In genomic region chrX:23381688-23382087, GRCh38 we compare ENCODE assay signal across 27 cellular contexts. TPM values are rescaled to one million over a fixed set of nuclear protein-coding genes. Genes with fewer than 3 reads are reported as not detected.
A peak's percentile ranks its signal among the peaks of the same experiment; 100 is the strongest.
DNase-seq lines count a peak whose midpoint lies in the region; ATAC-seq, FAIRE-seq and TF ChIP-seq lines count a peak whose summit lies in the region.
"Had no signal": no experiment of that assay in that cellular context is flagged by ENCODE, and none has a peak within 500 bp of the region (broad histone marks: within the 10 kb centered on the region; RNA-seq: fewer than 3 reads in every experiment).

No MANE protein-coding gene starts in this region.

- H3K18ac ChIP-seq in H1 (ENCODE audit: extremely low read depth, low read length), result no peak overlapping the region

- H3K9me3 Mint-ChIP-seq in activated CD4-positive, alpha-beta T cell treated with anti-CD3 and anti-CD28 coated beads, Interleukin-2, amount 10 ng/mL, durations not matched to agents 24 days and 14 days, result no peaks in the 10 kb centered on the region
- H3K9me3 Mint-ChIP-seq in T-cell (no peaks in the 10 kb centered on the region), progenitor cell of endocrine pancreas (ENCODE audit: low read depth) (no peaks in the 10 kb centered on the region)
- H3K9me3 Mint-ChIP-seq: activated CD4-positive, alpha-beta memory T cell treated with anti-CD3 and anti-CD28 coated beads for 36 hours; dendritic cell treated with granulocyte-macrophage colony-stimulating factor and Interleukin-4, amounts not matched to agents 40 ng/mL and 50 ng/mL, for 4 days had no signal

- no peak overlapping the region for H4K8ac ChIP-seq in H1 (ENCODE audit: extremely low read depth, insufficient read depth, low read length)

- no peak overlapping the region for H3K23ac ChIP-seq in H1 (ENCODE audit: insufficient read length)

- intact Hi-C loops in activated CD4-positive, alpha-beta T cell treated with anti-CD3 and anti-CD28 coated beads, Interleukin-2, amount 10 ng/mL, durations not matched to agents 24 days and 14 days (cut with micrococcal nuclease), result no loop called here

- H3K23me2 ChIP-seq in H1 (ENCODE audit: low read depth, low read length), result no peaks in the 10 kb centered on the region

- H3K4me3 ChIP-seq in H1 (ENCODE audit: extremely low read depth in 1 of 4, insufficient read depth in 2 of 4, low read depth in 3 of 4, low read length in 4 of 4), result no peak overlapping the region
- H3K4me3 ChIP-seq: A549, ascending aorta, lower lobe of right lung, Peyer's patch, psoas muscle, uterus had no signal

- 80% methylated on average over 8 of the region's 8 CpGs; no CpG with 5 or more reads in 1 of the 2 experiments for WGBS in H1 (ENCODE audit: extremely low coverage in 1 of 2, insufficient coverage in 1 of 2, insufficient read length in 1 of 2, insufficient replicate concordance in 2 of 2, low coverage in 1 of 2, low lambda C conversion rate in 2 of 2, missing lambda C conversion rate in 1 of 2), 2 experiments

- no peak overlapping the region for H2BK15ac ChIP-seq in H1 (ENCODE audit: low read length)

- no peaks in the 10 kb centered on the region for H4K20me1 ChIP-seq in H1 (replicated peaks in 1 of 2; ENCODE audit: control insufficient read depth in 1 of 2, insufficient read depth in 2 of 2, low read length in 2 of 2)

- no peaks in the 10 kb centered on the region for H3K79me2 ChIP-seq in H1 (ENCODE audit: control insufficient read depth in 1 of 2, insufficient read depth in 2 of 2, low read length in 2 of 2)

- no peak for TF ChIP-seq CTCF in H1 (IDR thresholded peaks at IDR 0.05; ENCODE audit: control extremely low read depth in 1 of 3, insufficient read depth in 1 of 3, low read depth in 1 of 3, low read length in 3 of 3)
- TF ChIP-seq CTCF in progenitor cell of endocrine pancreas (IDR thresholded peaks at IDR 0.05; ENCODE audit: unreplicated experiment), result no peak

- no peaks in the 10 kb centered on the region for H3K36me3 Mint-ChIP-seq in activated CD4-positive, alpha-beta T cell treated with anti-CD3 and anti-CD28 coated beads, Interleukin-2, amount 10 ng/mL, durations not matched to agents 24 days and 14 days (ENCODE audit: low read depth)
- H3K36me3 Mint-ChIP-seq in T-cell, result no peaks in the 10 kb centered on the region
- H3K36me3 Mint-ChIP-seq in progenitor cell of endocrine pancreas (ENCODE audit: insufficient read depth), result no peaks in the 10 kb centered on the region
- H3K36me3 Mint-ChIP-seq: activated CD4-positive, alpha-beta memory T cell treated with anti-CD3 and anti-CD28 coated beads for 36 hours had no signal

- no peak for ATAC-seq in T-cell (replicated peaks in 1 of 4)
- ATAC-seq: A549, lower lobe of right lung, psoas muscle had no signal

- DNase-seq in activated CD4-positive, alpha-beta T cell treated with anti-CD3 and anti-CD28 coated beads, Interleukin-2, amount 10 ng/mL, durations not matched to agents 24 days and 14 days, result no peak
- no peak for DNase-seq in activated CD4-positive, alpha-beta T cell treated with anti-CD3 and anti-CD28 coated beads, Interleukin-2, amount 50 U/mL, for 4 hours
- DNase-seq in T-cell (no peak), H1 (ENCODE audit: low read depth in 1 of 2, low spot score in 2 of 2) (no peak), progenitor cell of endocrine pancreas (ENCODE audit: low spot score, unreplicated experiment) (no peak), ecto neural progenitor cell (ENCODE audit: low spot score) (no peak), AML-193 (lab: John Stamatoyannopoulos, UW) (no peak)
- no peak for DNase-seq in stimulated activated CD4-positive, alpha-beta T cell treated with anti-CD3 and anti-CD28 coated beads, Interleukin-2, amount 100 ng/mL, for 48 hours
- DNase-seq: activated CD4-positive, alpha-beta memory T cell treated with anti-CD3 and anti-CD28 coated beads for 36 hours; activated naive CD4-positive, alpha-beta T cell treated with anti-CD3 and anti-CD28 coated beads, Interleukin-2, amount 50 U/mL, for 16 hours; BE2C; DMS79; Kasumi-1; kidney; lower lobe of right lung; NCI-H1694 treated with DMSO at 0.1 percent for 48 hours; NCI-H2171 treated with DMSO at 0.1 percent for 48 hours; NCI-H524 treated with DMSO at 0.1 percent for 48 hours; Peyer's patch; psoas muscle; uterus had no signal

- no peak overlapping the region for H2BK12ac ChIP-seq in H1 (ENCODE audit: low read depth, low read length)

- H3K27ac Mint-ChIP-seq in activated CD4-positive, alpha-beta T cell treated with anti-CD3 and anti-CD28 coated beads, Interleukin-2, amount 10 ng/mL, durations not matched to agents 24 days and 14 days, result no peak overlapping the region
- H3K27ac Mint-ChIP-seq in T-cell, result no peak overlapping the region
- H3K27ac Mint-ChIP-seq in progenitor cell of endocrine pancreas, result peak overlapping the region; percentile 26
- H3K27ac Mint-ChIP-seq: activated CD4-positive, alpha-beta memory T cell treated with anti-CD3 and anti-CD28 coated beads for 36 hours; dendritic cell treated with granulocyte-macrophage colony-stimulating factor and Interleukin-4, amounts not matched to agents 40 ng/mL and 50 ng/mL, for 4 days had no signal

- TF ChIP-seq RAD21 in H1 (IDR thresholded peaks at IDR 0.05 in 1 of 2, conservative IDR thresholded peaks at IDR 0.05 in 1 of 2; ENCODE audit: low read depth in 2 of 2, low read length in 2 of 2), result no peak

- no peak overlapping the region for H3K9ac ChIP-seq in H1 (replicated peaks in 1 of 4; ENCODE audit: extremely low read depth in 1 of 4, low read depth in 3 of 4, low read length in 3 of 4)

- no peak overlapping the region for H3K56ac ChIP-seq in H1 (replicated peaks; ENCODE audit: insufficient read length, low read depth, low read length)

- no peaks in the 10 kb centered on the region for H3K79me1 ChIP-seq in H1 (ENCODE audit: low read depth, low read length)

- H3K4me3 Mint-ChIP-seq in activated CD4-positive, alpha-beta T cell treated with anti-CD3 and anti-CD28 coated beads, Interleukin-2, amount 10 ng/mL, durations not matched to agents 24 days and 14 days, result peak overlapping the region; percentile 47
- H3K4me3 Mint-ChIP-seq in T-cell (peak overlapping the region in 2 of 3 donors; percentile 10 to 40), progenitor cell of endocrine pancreas (ENCODE audit: low read depth) (no peak overlapping the region)
- H3K4me3 Mint-ChIP-seq: activated CD4-positive, alpha-beta memory T cell treated with anti-CD3 and anti-CD28 coated beads for 36 hours; dendritic cell treated with granulocyte-macrophage colony-stimulating factor and Interleukin-4, amounts not matched to agents 40 ng/mL and 50 ng/mL, for 4 days had no signal

- H3K27ac ChIP-seq in H1 (ENCODE audit: low read depth, low read length), result no peak overlapping the region
- H3K27ac ChIP-seq: A549, ascending aorta, lower lobe of right lung, neutrophil, Peyer's patch, psoas muscle had no signal

- no peak overlapping the region for H3K4me2 ChIP-seq in H1 (ENCODE audit: insufficient read depth in 1 of 2, low read depth in 2 of 2, low read length in 2 of 2)
- H3K4me2 ChIP-seq: A549 had no signal

- no peak overlapping the region for H4K5ac ChIP-seq in H1 (ENCODE audit: insufficient read length, low read depth, low read length)

- no peak overlapping the region for H2BK120ac ChIP-seq in H1 (replicated peaks; ENCODE audit: low read depth, low read length)

- peaks cover 0 to 3% (median 0%) of the 10 kb centered on the region in 4 experiments; a peak in 1 of 8 replicates for H3K36me3 ChIP-seq in H1 (ENCODE audit: control insufficient read depth in 2 of 4, insufficient read depth in 4 of 4, low read length in 3 of 4)
- H3K36me3 ChIP-seq: ascending aorta, BE2C, lower lobe of right lung, neutrophil, Peyer's patch, uterus had no signal

- no peak overlapping the region for H3K14ac ChIP-seq in H1 (ENCODE audit: insufficient read length)

- no peaks in the 10 kb centered on the region for H3K9me3 ChIP-seq in H1 (ENCODE audit: insufficient read depth in 2 of 2, low read depth in 1 of 2, low read length in 1 of 2)
- H3K9me3 ChIP-seq: A549, ascending aorta, BE2C, lower lobe of right lung, neutrophil, Peyer's patch, psoas muscle, uterus had no signal

- peak; percentile 85 for FAIRE-seq in H1 (lab: Jason Lieb, UNC)
- FAIRE-seq: H54 had no signal

- H3K4ac ChIP-seq in H1 (replicated peaks; ENCODE audit: insufficient read length, low read depth, low read length), result no peak overlapping the region

- CTCF ChIA-PET in T-cell (lab: Charles Lee) (no interaction called here), H1 (lab: Charles Lee; ENCODE audit: partially characterized antibody) (interaction anchor here (0.7 to 1.8 kb wide), 3 partner anchors 14 to 346 kb away, joined by 3 to 4 read pairs (median 3); no protein-coding TSS in a partner anchor)

- POLR2A ChIA-PET in T-cell (lab: Charles Lee) (no interaction called here), H1 (lab: Charles Lee; ENCODE audit: partially characterized antibody) (no interaction called here)

- H2BK20ac ChIP-seq in H1 (ENCODE audit: low read length), result no peak overlapping the region

- peaks cover 3% of the 10 kb centered on the region for H3K4me1 Mint-ChIP-seq in activated CD4-positive, alpha-beta T cell treated with anti-CD3 and anti-CD28 coated beads, Interleukin-2, amount 10 ng/mL, durations not matched to agents 24 days and 14 days
- H3K4me1 Mint-ChIP-seq in T-cell, result peaks cover 0 to 4% (median 2%) of the 10 kb centered on the region in 3 donors
- no peaks in the 10 kb centered on the region for H3K4me1 Mint-ChIP-seq in progenitor cell of endocrine pancreas (ENCODE audit: low read depth)

- no peaks in the 10 kb centered on the region for H3K27me3 ChIP-seq in H1 (replicated peaks in 1 of 4; ENCODE audit: control insufficient read depth in 3 of 4, extremely low read depth in 1 of 4, insufficient read depth in 3 of 4, low read length in 3 of 4)
- H3K27me3 ChIP-seq: ascending aorta, BE2C, Peyer's patch, uterus had no signal

- H2AFZ ChIP-seq in H1 (ENCODE audit: low read length), result no peak overlapping the region

- H3K27me3 Mint-ChIP-seq in activated CD4-positive, alpha-beta T cell treated with anti-CD3 and anti-CD28 coated beads, Interleukin-2, amount 10 ng/mL, durations not matched to agents 24 days and 14 days, result peaks cover 3% of the 10 kb centered on the region
- H3K27me3 Mint-ChIP-seq in T-cell (peaks cover 2 to 25% of the 10 kb centered on the region in 2 donors), progenitor cell of endocrine pancreas (no peaks in the 10 kb centered on the region)

- H4K91ac ChIP-seq in H1 (replicated peaks; ENCODE audit: insufficient read length, low read length), result no peak overlapping the region

- no peak for TF ChIP-seq POLR2A in H1 (IDR thresholded peaks at IDR 0.05; ENCODE audit: control extremely low read depth in 1 of 2, low read depth in 2 of 2, low read length in 2 of 2)

- no peak overlapping the region for H2BK5ac ChIP-seq in H1 (ENCODE audit: low read depth, low read length)

- TF ChIP-seq EP300 in H1 (IDR thresholded peaks at IDR 0.05; ENCODE audit: borderline replicate concordance in 1 of 2, low read depth in 2 of 2, low read length in 2 of 2), result no peak

- no peak overlapping the region for H2AK5ac ChIP-seq in H1 (ENCODE audit: low read depth, low read length)

- peaks cover 0 to 6% (median 3%) of the 10 kb centered on the region in 4 experiments; a peak in 4 of 7 replicates for H3K4me1 ChIP-seq in H1 (replicated peaks in 1 of 4; ENCODE audit: control insufficient read depth in 3 of 4, insufficient read depth in 4 of 4, low read length in 3 of 4)
- H3K4me1 ChIP-seq: A549, ascending aorta, BE2C, lower lobe of right lung, Peyer's patch, psoas muscle, uterus had no signal

RNA-seq across cellular contexts. Expression of gene PTCHD1, which starts 47.0 kb away (rescaled TPM):
- total RNA-seq in activated CD4-positive, alpha-beta T cell treated with anti-CD3 and anti-CD28 coated beads, Interleukin-2, amount 10 ng/mL, durations not matched to agents 24 days and 14 days, result not detected in 2 replicates
- total RNA-seq in T-cell (under 1 TPM in 2 of 5 donors, not detected in 3; 0.03 TPM), progenitor cell of endocrine pancreas (0.43 and 0.55 TPM in 2 replicates)
- total RNA-seq in H1 (2021; fragmentation: NEBNext Ultra II Directional; extraction: Animal tissue kit (Norgen Biotek cat#: 25700)), result 2.4 and 3.3 TPM in 2 replicates
- 0.53 and 0.60 TPM in 2 replicates for polyA plus RNA-seq in H1 (2011; rRNA removed)
- 0.63 TPM for polyA plus RNA-seq in H1 (2011; cell fraction: cytosol; rRNA removed)
- 2.6 TPM for polyA plus RNA-seq in H1 (2011; cell fraction: nucleus; rRNA removed)
- 1.0 to 1.4 TPM (median 1.1 TPM) in 4 replicates for polyA plus RNA-seq in H1 (2012, experiment 1 of 2)
- 0.34 TPM for polyA plus RNA-seq in H1 (2012, experiment 2 of 2)
- 1.1 TPM for polyA plus RNA-seq in H1 (2013, experiment 1 of 2)
- polyA plus RNA-seq in H1 (2013, experiment 2 of 2), result 0.90 TPM
- 4.6 and 5.0 TPM in 2 replicates for polyA minus RNA-seq in H1 (2011; rRNA and poly(A)+ RNA removed)
- polyA minus RNA-seq in H1 (2011; cell fraction: cytosol; rRNA and poly(A)+ RNA removed), result 2.6 TPM
- 4.6 TPM for polyA minus RNA-seq in H1 (2011; cell fraction: nucleus; rRNA and poly(A)+ RNA removed)
- total RNA-seq: activated CD4-positive, alpha-beta memory T cell treated with anti-CD3 and anti-CD28 coated beads for 36 hours; T-helper 1 cell treated with Interleukin-12 subunit alpha and Interleukin-12 subunit beta and Interleukin-4 antibody, amounts not matched to agents 30 ng/mL and 1 ng/mL, for 36 hours had no signal
- polyA plus RNA-seq: A549 had no signal
